10 cellular contexts compared by ENCODE assay signal in the genomic region with DNA sequence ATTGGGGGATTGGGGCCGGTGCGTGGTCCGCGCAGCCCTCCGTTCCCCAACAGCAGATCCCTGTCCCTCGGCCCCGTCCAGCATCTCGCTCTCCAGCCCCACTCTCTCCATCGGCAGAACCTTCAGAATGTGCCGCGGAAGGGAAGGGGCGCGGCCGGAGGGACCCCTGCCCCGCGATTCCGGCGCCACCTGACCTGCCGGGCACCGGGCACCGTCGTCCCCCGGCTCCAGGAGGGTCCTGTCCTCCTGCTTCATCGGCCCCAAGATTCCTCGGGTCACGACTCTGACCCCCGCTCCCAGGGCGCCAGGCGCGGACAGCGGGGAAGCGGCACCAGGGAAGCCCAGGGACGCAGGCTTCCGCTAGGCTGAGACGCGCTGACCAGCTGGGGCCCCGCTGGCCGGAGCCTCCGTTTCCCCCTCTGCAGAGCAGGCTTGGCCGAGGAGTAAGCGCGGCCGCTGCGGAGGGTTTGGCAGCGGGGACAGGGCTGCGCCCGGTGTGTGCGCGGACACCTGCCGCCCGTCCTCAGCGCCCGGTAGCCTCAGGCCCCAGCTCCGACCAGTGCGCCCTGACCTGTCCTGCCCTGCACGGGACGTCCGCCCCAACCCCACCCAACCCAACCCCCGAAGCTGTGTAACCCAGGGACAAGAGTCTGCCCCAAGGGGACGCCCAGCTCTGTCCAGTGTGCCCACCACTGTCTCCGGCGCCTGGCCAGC. TPM values are rescaled to one million over a fixed set of nuclear protein-coding genes. Genes with fewer than 3 reads are reported as not detected.
DNase-seq lines count a peak whose midpoint lies in the region; ATAC-seq and TF ChIP-seq lines count a peak whose summit lies in the region.
"Had no signal": no experiment of that assay in that cellular context is flagged by ENCODE, and none has a peak within 500 bp of the region (broad histone marks: within the 10 kb centered on the region; RNA-seq: fewer than 3 reads in every experiment).

No MANE protein-coding gene starts in this region.

- ATAC-seq in RWPE2 (ENCODE audit: low read depth) (peak; percentile 10; the same call in 2 of the 3 replicates), heart right ventricle (peak in 6 of 8 donors; percentile 8 to 51 (median 28)), GM19452 (IDR thresholded peaks at IDR 0.05; ENCODE audit: unreplicated experiment) (no peak), GM18858 (IDR thresholded peaks at IDR 0.05; ENCODE audit: unreplicated experiment) (no peak), GM21528 (IDR thresholded peaks at IDR 0.05; ENCODE audit: low FRiP score, unreplicated experiment) (no peak)

- no peak for TF ChIP-seq EP300 in ovary (IDR thresholded peaks at IDR 0.05)

- H3K9me3 ChIP-seq in RWPE2 (ENCODE audit: severe bottlenecking) (no peaks in the 10 kb centered on the region), heart right ventricle (no peaks in the 10 kb centered on the region), ovary (no peaks in the 10 kb centered on the region)

- peaks cover 12% of the 10 kb centered on the region for H3K27me3 ChIP-seq in RWPE2 (ENCODE audit: insufficient read depth, poor library complexity, severe bottlenecking)
- H3K27me3 ChIP-seq in heart right ventricle = peaks cover 0 to 40% (median 11%) of the 10 kb centered on the region in 7 donors
- no peaks in the 10 kb centered on the region for H3K27me3 ChIP-seq in ovary

- no peak overlapping the region for H3K4me3 Mint-ChIP-seq in activated T-cell treated with anti-CD3 and anti-CD28 coated beads, Interleukin-2, amount 50 U/mL, for 24 hours

- H3K27ac ChIP-seq in RWPE2 (ENCODE audit: poor library complexity, severe bottlenecking) = no peak overlapping the region
- H3K27ac ChIP-seq in heart right ventricle = no peak overlapping the region
- no peak overlapping the region for H3K27ac ChIP-seq in ovary

- H3K27ac Mint-ChIP-seq in activated T-cell treated with anti-CD3 and anti-CD28 coated beads, Interleukin-2, amount 50 U/mL, for 24 hours = no peak overlapping the region

- peaks cover 36% of the 10 kb centered on the region for H3K27me3 Mint-ChIP-seq in activated T-cell treated with anti-CD3 and anti-CD28 coated beads, Interleukin-2, amount 50 U/mL, for 24 hours

- intact Hi-C loops in heart right ventricle (cut with DNase I) (no loop called here), ovary (cut with DNase I) (no loop called here)

- H3K36me3 ChIP-seq in RWPE2 (ENCODE audit: low read depth) (no peaks in the 10 kb centered on the region), heart right ventricle (no peaks in the 10 kb centered on the region), ovary (no peaks in the 10 kb centered on the region)

- no peak for TF ChIP-seq CTCF in RWPE2 (IDR thresholded peaks at IDR 0.05; ENCODE audit: poor library complexity, severe bottlenecking)
- TF ChIP-seq CTCF in heart right ventricle (IDR thresholded peaks at IDR 0.05) = no peak
- TF ChIP-seq CTCF in ovary (IDR thresholded peaks at IDR 0.05) = no peak

- WGBS in heart right ventricle, 2 donors = 13 to 15% methylated on average over 43 to 62 of the region's 62 CpGs
- WGBS in ovary, 3 donors = 6 to 13% (median 12%) methylated on average over 47 to 62 of the region's 62 CpGs

- TF ChIP-seq POLR2A in ovary (IDR thresholded peaks at IDR 0.05) = no peak

- peak; percentile 30 for DNase-seq in AG20443 (ENCODE audit: low spot score)
- no peak for DNase-seq in RWPE2 (ENCODE audit: low spot score)
- no peak for DNase-seq in heart right ventricle
- no peak for DNase-seq in ovary
- DNase-seq in activated T-cell treated with anti-CD3 and anti-CD28 coated beads, Interleukin-2, amount 50 U/mL, for 24 hours = no peak
- DNase-seq: KBM-7, NCI-H446 had no signal

- H3K4me3 ChIP-seq in RWPE2 (ENCODE audit: severe bottlenecking) (peak overlapping the region; percentile 9), heart right ventricle (peak overlapping the region in 9 of 10 donors; percentile 22 to 51 (median 41)), ovary (peak overlapping the region; percentile 11)

- peaks cover 9% of the 10 kb centered on the region for H3K4me1 ChIP-seq in RWPE2 (ENCODE audit: insufficient read depth, poor library complexity, severe bottlenecking)
- H3K4me1 ChIP-seq in heart right ventricle = peaks cover 10 to 33% (median 19%) of the 10 kb centered on the region in 9 donors
- peaks cover 8% of the 10 kb centered on the region for H3K4me1 ChIP-seq in ovary (ENCODE audit: insufficient read depth)

- no peaks in the 10 kb centered on the region for H3K9me3 Mint-ChIP-seq in activated T-cell treated with anti-CD3 and anti-CD28 coated beads, Interleukin-2, amount 50 U/mL, for 24 hours

- no peaks in the 10 kb centered on the region for H3K36me3 Mint-ChIP-seq in activated T-cell treated with anti-CD3 and anti-CD28 coated beads, Interleukin-2, amount 50 U/mL, for 24 hours (ENCODE audit: low read depth)

- H3K4me1 Mint-ChIP-seq in activated T-cell treated with anti-CD3 and anti-CD28 coated beads, Interleukin-2, amount 50 U/mL, for 24 hours (ENCODE audit: low read depth) = peaks cover 5% of the 10 kb centered on the region

RNA-seq across cellular contexts. Expression of a gene that starts 16.8 kb away (rescaled TPM):
- 10 to 100 TPM in 1 of 10 donors, 1 to 10 TPM in 9; 2.3 to 15.6 (median 3.3) TPM for total RNA-seq in heart right ventricle
- 10 to 100 TPM in 1 of 2 donors, 1 to 10 TPM in 1; 1.6 to 10.3 TPM for polyA plus RNA-seq in heart right ventricle
- total RNA-seq in ovary = 10 to 100 TPM in 6 of 7 donors, 1 to 10 TPM in 1; 9.6 to 20.6 (median 13.5) TPM
- 10 to 100 TPM in 1 of 2 donors, 1 to 10 TPM in 1; 4.8 to 19.2 TPM for polyA plus RNA-seq in ovary

RNA-seq across cellular contexts. Expression of a gene that starts 33.3 kb away (rescaled TPM):
- 100 to 1,000 TPM in 1 of 10 donors, 10 to 100 TPM in 9; 66.1 to 104 (median 81.9) TPM for total RNA-seq in heart right ventricle
- polyA plus RNA-seq in heart right ventricle = 100 to 1,000 TPM; 129 to 147 TPM
- 100 to 1,000 TPM in 5 of 7 donors, 10 to 100 TPM in 2; 96.8 to 150 (median 108) TPM for total RNA-seq in ovary
- 100 to 1,000 TPM in 1 of 2 donors, 10 to 100 TPM in 1; 71.1 to 142 TPM for polyA plus RNA-seq in ovary

Comparison
In these comparisons a context has a peak if more than half of its experiments do, and no peak if none do; other contexts are left out.
1. ATAC-seq: peak in RWPE2 (single experiment) and heart right ventricle (6 of 8); none in GM19452 (single experiment), GM18858 (single experiment) and GM21528 (single experiment).
2. Peak in every context shown above with its lines, with median percentiles within 50 percentile points of each other: H3K4me3 ChIP-seq.